12 cellular contexts compared by ENCODE assay signal in the genomic region with DNA sequence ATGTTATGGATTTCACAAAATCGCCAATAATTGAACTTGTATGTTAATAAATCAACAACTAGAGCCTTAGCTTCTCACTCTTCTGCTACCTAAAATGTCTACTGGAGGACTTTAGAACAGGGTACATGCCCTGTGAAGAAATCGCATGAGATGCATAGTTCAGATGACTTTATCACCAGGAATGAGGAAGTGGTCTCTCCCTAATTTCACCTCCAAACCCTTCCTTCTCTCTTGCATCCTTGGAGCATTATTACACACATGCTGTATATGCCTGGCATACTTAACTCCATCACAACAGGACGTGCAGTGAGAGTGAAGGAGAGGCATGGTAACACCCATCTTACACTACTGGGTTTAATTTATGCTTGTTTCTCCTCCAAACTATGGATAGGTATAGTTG. TPM values are rescaled to one million over a fixed set of nuclear protein-coding genes. Genes with fewer than 3 reads are reported as not detected.
DNase-seq lines count a peak whose midpoint lies in the region; ATAC-seq, FAIRE-seq and TF ChIP-seq lines count a peak whose summit lies in the region.
"Had no signal": no experiment of that assay in that cellular context is flagged by ENCODE, and none has a peak within 500 bp of the region (broad histone marks: within the 10 kb centered on the region; RNA-seq: fewer than 3 reads in every experiment).

No MANE protein-coding gene starts in this region.

- H3K4me3 ChIP-seq in PC-3 (ENCODE audit: low read length), result no peak overlapping the region
- H3K4me3 ChIP-seq in psoas muscle, result no peak overlapping the region
- H3K4me3 ChIP-seq: Peyer's patch, testis had no signal

- H3K4me1 ChIP-seq in PC-3 (ENCODE audit: insufficient read depth, low read length), result peaks cover 47% of the 10 kb centered on the region
- peaks cover 49% of the 10 kb centered on the region for H3K4me1 ChIP-seq in psoas muscle

- H3K36me3 ChIP-seq in PC-3 (ENCODE audit: low read depth, low read length) (peaks cover 30% of the 10 kb centered on the region), psoas muscle (ENCODE audit: insufficient read depth in 1 of 2, low read depth in 1 of 2) (peaks cover 5 to 40% of the 10 kb centered on the region in 2 donors)

- H3K79me2 ChIP-seq in PC-3 (ENCODE audit: low read length), result peaks cover 95% of the 10 kb centered on the region

- intact Hi-C loops in PC-3 (cut with micrococcal nuclease), result no loop called here
- intact Hi-C loops in psoas muscle (cut with DNase I), result no loop called here
- intact Hi-C loops in Right ventricle myocardium superior (cut with DNase I), result no loop called here

- H4K20me1 ChIP-seq in PC-3 (ENCODE audit: low read length), result peaks cover 43% of the 10 kb centered on the region

- DNase-seq in GM12891 (ENCODE audit: insufficient read length, low spot score), result no peak
- peak; percentile 86 for DNase-seq in PC-3
- DNase-seq in psoas muscle, result no peak
- DNase-seq in NCI-H82 treated with DMSO at 0.1 percent for 48 hours (lab: John Stamatoyannopoulos, UW; ENCODE audit: unreplicated experiment), result no peak
- no peak for DNase-seq in Right ventricle myocardium superior
- DNase-seq in NCI-H146 treated with DMSO at 0.1 percent for 48 hours (lab: John Stamatoyannopoulos, UW; ENCODE audit: unreplicated experiment), result no peak
- DNase-seq: Peyer's patch, testis had no signal

- CTCF ChIA-PET in PC-3 (lab: Charles Lee), result no interaction called here

- H3K27ac ChIP-seq in PC-3 (ENCODE audit: low read length), result 0 out of 2 replicates have a peak overlapping the region, but pooled peaks have one; percentile 2
- H3K27ac ChIP-seq in psoas muscle, result no peak overlapping the region
- H3K27ac ChIP-seq: Peyer's patch, testis had no signal

- peak overlapping the region; percentile 40; the same call in 1 of the 2 replicates for H3K4me2 ChIP-seq in PC-3 (ENCODE audit: low read length)

- H3K27me3 ChIP-seq in PC-3 (ENCODE audit: low read length) (no peaks in the 10 kb centered on the region), psoas muscle (ENCODE audit: insufficient read depth in 3 of 3, low read length in 2 of 3) (no peaks in the 10 kb centered on the region)
- H3K27me3 ChIP-seq: Peyer's patch, testis had no signal

- no peaks in the 10 kb centered on the region for H3K9me2 ChIP-seq in PC-3 (replicated peaks; ENCODE audit: low read length)

- H2AFZ ChIP-seq in PC-3 (ENCODE audit: low read length), result no peak overlapping the region

- BruUV-seq in PC-3 (replicated peaks; lab: Mats Ljungman, UMichigan), result no TSS peak

- TF ChIP-seq CTCF in PC-3 (conservative IDR thresholded peaks at IDR 0.05; ENCODE audit: low read depth, low read length) (no peak), psoas muscle (IDR thresholded peaks at IDR 0.05) (no peak)

- no peaks in the 10 kb centered on the region for H3F3A ChIP-seq in PC-3 (ENCODE audit: low read length, unreplicated experiment)

- POLR2A ChIA-PET in PC-3 (lab: Charles Lee; ENCODE audit: unreplicated experiment), result no interaction called here

- WGBS in psoas muscle, 3 donors, result 95 to 98% (median 95%) methylated on average over 3 of the region's 3 CpGs

- peak; percentile 50 for FAIRE-seq in GM12891 (lab: Jason Lieb, UNC)

- no peaks in the 10 kb centered on the region for H3K9me3 ChIP-seq in PC-3 (ENCODE audit: low read length)
- no peaks in the 10 kb centered on the region for H3K9me3 ChIP-seq in psoas muscle
- H3K9me3 ChIP-seq: Peyer's patch, testis had no signal

- TF ChIP-seq POLR2A in GM12891 (IDR thresholded peaks at IDR 0.05; ENCODE audit: low read depth, low read length), result no peak

- H3K9ac ChIP-seq in PC-3 (ENCODE audit: low read length), result no peak overlapping the region

- ATAC-seq in PC-3 (peak; percentile 87), esophagus mucosa (peak; percentile 94), psoas muscle (peak in 3 of 4 donors; percentile 15 to 33 (median 30)), HG02970 (IDR thresholded peaks at IDR 0.05; ENCODE audit: low FRiP score, unreplicated experiment) (no peak), Right ventricle myocardium superior (ENCODE audit: poor library complexity) (no peak)

TF ChIP-seq in GM12891, 5 proteins besides CTCF, POLR2A, EP300 and RAD21:
- peak; percentile 81 for TF ChIP-seq SPI1 (IDR thresholded peaks at IDR 0.05; ENCODE audit: low read depth, low read length)
- no peak for TF ChIP-seq PAX5 (IDR thresholded peaks at IDR 0.05; ENCODE audit: insufficient read depth, low read length, severe bottlenecking)
- TF ChIP-seq POU2F2 (IDR thresholded peaks at IDR 0.05; ENCODE audit: low read depth, low read length), result no peak
- TF ChIP-seq POLR2AphosphoS5 (IDR thresholded peaks at IDR 0.05; ENCODE audit: low read depth, low read length), result no peak
- no peak for TF ChIP-seq TAF1 (IDR thresholded peaks at IDR 0.05; ENCODE audit: low read depth, low read length)

RNA-seq across cellular contexts. Expression of gene RHEB, which starts 27.8 kb away (rescaled TPM):
- 19.9 TPM for polyA plus RNA-seq in GM12891 (2012; ENCODE audit: low read depth, missing spikeins)
- 87.0 and 99.3 TPM in 2 replicates for total RNA-seq in PC-3 (2014; rRNA removed)
- total RNA-seq in esophagus mucosa, result 48.4 TPM
- total RNA-seq in psoas muscle, result 100 to 1,000 TPM in 3 of 4 donors, 10 to 100 TPM in 1; 98.0 to 191 (median 142) TPM
- polyA plus RNA-seq in psoas muscle, result 100 to 1,000 TPM; 167 to 248 (median 176) TPM
- total RNA-seq in Right ventricle myocardium superior, result 119 TPM

RNA-seq across cellular contexts. Expression of gene CRYGN, which starts 51.9 kb away (rescaled TPM):
- not detected for polyA plus RNA-seq in GM12891 (2012; ENCODE audit: low read depth, missing spikeins)
- total RNA-seq in PC-3 (2014; rRNA removed), result 0.11 TPM in 1 of 2 replicates, not detected in the other
- total RNA-seq in esophagus mucosa, result not detected
- total RNA-seq in psoas muscle, result under 1 TPM in 1 of 4 donors, not detected in 3; 0.15 TPM
- polyA plus RNA-seq in psoas muscle, result under 1 TPM in 1 of 3 donors, not detected in 2; 0.12 TPM
- 0.43 TPM for total RNA-seq in Right ventricle myocardium superior
- total RNA-seq: lower leg skin, Peyer's patch had no signal
- polyA plus RNA-seq: IgD-negative memory B cell had no signal

Comparison
In these comparisons a context has a peak if more than half of its experiments do, and no peak if none do; other contexts are left out.
1. ATAC-seq: peak in PC-3 (single experiment), esophagus mucosa (single experiment) and psoas muscle (3 of 4); none in HG02970 (single experiment) and Right ventricle myocardium superior (single experiment).